ENCODE assay signal across 9 cellular contexts in genomic region chr1:235069577-235070563, GRCh38. TPM values are rescaled to one million over a fixed set of nuclear protein-coding genes. Genes with fewer than 3 reads are reported as not detected.
A peak's percentile ranks its signal among the peaks of the same experiment; 100 is the strongest.
DNase-seq lines count a peak whose midpoint lies in the region; ATAC-seq and TF ChIP-seq lines count a peak whose summit lies in the region.
"Had no signal": no experiment of that assay in that cellular context is flagged by ENCODE, and none has a peak within 500 bp of the region (broad histone marks: within the 10 kb centered on the region; RNA-seq: fewer than 3 reads in every experiment).

No MANE protein-coding gene starts in this region.

- ATAC-seq in stimulated activated naive CD8-positive, alpha-beta T cell treated with anti-CD3 and anti-CD28 coated beads, Interleukin-15, Interleukin-2, amounts not matched to agents 100 U/mL and 50 U/mL, for 24 hours: no peak

- peak overlapping the region; percentile 29 for H2BK15ac ChIP-seq in mesenchymal stem cell (ENCODE audit: low read depth, poor library complexity, severe bottlenecking)

- H3K4me1 ChIP-seq in breast epithelium (peaks cover 20 to 32% of the 10 kb centered on the region in 2 donors), mesenchymal stem cell (ENCODE audit: control insufficient read depth, insufficient read depth, low read depth, low read length) (peaks cover 31% of the 10 kb centered on the region)

- intact Hi-C loops in breast epithelium (cut with DNase I; ENCODE audit: low total_unique reads): loop anchor here (5.0 kb wide), 1 partner anchor 93 kb away; no protein-coding TSS in a partner anchor

- TF ChIP-seq CTCF in AG10803 (conservative IDR thresholded peaks at IDR 0.05; ENCODE audit: low read length) (no peak), breast epithelium (IDR thresholded peaks at IDR 0.05) (no peak)

- H3K23ac ChIP-seq in mesenchymal stem cell (ENCODE audit: low read length in 2 of 2): no peak overlapping the region

- peak overlapping the region in 1 of 2 experiments; percentile 66 for H2BK12ac ChIP-seq in mesenchymal stem cell (ENCODE audit: low read length in 2 of 2)

- H3K36me3 ChIP-seq in breast epithelium (no peaks in the 10 kb centered on the region), mesenchymal stem cell (ENCODE audit: control insufficient read depth in 1 of 2, insufficient read depth in 2 of 2, low read depth in 1 of 2, low read length in 2 of 2) (no peaks in the 10 kb centered on the region)

- H4K8ac ChIP-seq in mesenchymal stem cell (ENCODE audit: low read length): peak overlapping the region; percentile 59

- TF ChIP-seq POLR2A in breast epithelium (IDR thresholded peaks at IDR 0.05): no peak

- H3K27ac ChIP-seq in breast epithelium (peak overlapping the region; percentile 96 to 98), mesenchymal stem cell (ENCODE audit: low read length, poor library complexity, severe bottlenecking) (no peak overlapping the region)

- peak overlapping the region; percentile 55 for H3K9ac ChIP-seq in mesenchymal stem cell (ENCODE audit: low read length)

- peak overlapping the region in 1 of 2 experiments; percentile 54 for H3K18ac ChIP-seq in mesenchymal stem cell (ENCODE audit: low read depth in 1 of 2, low read length in 2 of 2)

- no peak overlapping the region for H2BK5ac ChIP-seq in mesenchymal stem cell (ENCODE audit: low read depth, low read length, poor library complexity, severe bottlenecking)

- H2AK5ac ChIP-seq in mesenchymal stem cell (ENCODE audit: low read length, severe bottlenecking): no peak overlapping the region

- H3K9me3 ChIP-seq in breast epithelium (no peaks in the 10 kb centered on the region), mesenchymal stem cell (ENCODE audit: control insufficient read depth, low read length) (no peaks in the 10 kb centered on the region)

- H3K27me3 ChIP-seq in breast epithelium: no peaks in the 10 kb centered on the region
- no peaks in the 10 kb centered on the region for H3K27me3 ChIP-seq in mesenchymal stem cell (ENCODE audit: control insufficient read depth in 1 of 2, insufficient read depth in 1 of 2, low read length in 2 of 2)

- peak overlapping the region; percentile 58 for H4K91ac ChIP-seq in mesenchymal stem cell (ENCODE audit: low read length)

- 72% methylated on average over 34 of the region's 34 CpGs for WGBS in mesenchymal stem cell

- H2BK120ac ChIP-seq in mesenchymal stem cell (ENCODE audit: low read depth, low read length): no peak overlapping the region

- H3K4me2 ChIP-seq in mesenchymal stem cell (ENCODE audit: low read length, poor library complexity, severe bottlenecking): no peak overlapping the region

- no peaks in the 10 kb centered on the region for H3K79me1 ChIP-seq in mesenchymal stem cell (replicated peaks; ENCODE audit: low read length, poor library complexity, severe bottlenecking)

- H3K4me3 ChIP-seq in AG10803 (ENCODE audit: low read length) (no peak overlapping the region), breast epithelium (no peak overlapping the region), mesenchymal stem cell (ENCODE audit: insufficient read depth in 1 of 2, low read depth in 1 of 2, low read length in 2 of 2) (no peak overlapping the region)

- peak overlapping the region in 1 of 2 experiments; percentile 15 for H3K4ac ChIP-seq in mesenchymal stem cell (ENCODE audit: low read depth in 1 of 2, low read length in 2 of 2)

- DNase-seq in AG10803 (ENCODE audit: low read depth): peak; percentile 96
- peak; percentile 95 for DNase-seq in NCI-H2029 (lab: John Stamatoyannopoulos, UW)
- DNase-seq in breast epithelium (ENCODE audit: low spot score in 2 of 2): peak; percentile 83 to 95
- peak; percentile 87 for DNase-seq in mesenchymal stem cell
- no peak for DNase-seq in stimulated activated naive CD8-positive, alpha-beta T cell treated with anti-CD3 and anti-CD28 coated beads, Interleukin-15, Interleukin-2, amounts not matched to agents 100 U/mL and 50 U/mL, for 24 hours
- no peak for DNase-seq in COLO829 (ENCODE audit: low spot score)
- DNase-seq in activated gamma-delta T cell treated with Interleukin-2 at 50 U/mL for 16 hours: no peak
- DNase-seq in UCSD-AML1 (lab: John Stamatoyannopoulos, UW; ENCODE audit: unreplicated experiment): no peak
- DNase-seq: activated naive CD8-positive, alpha-beta T cell treated with anti-CD3 and anti-CD28 coated beads, Interleukin-2, amount 10 ng/mL, durations not matched to agents 7 days and 5 days had no signal

- H2AFZ ChIP-seq in mesenchymal stem cell (ENCODE audit: low read depth, low read length): no peak overlapping the region

- H3K14ac ChIP-seq in mesenchymal stem cell (ENCODE audit: low read length in 2 of 2): peak overlapping the region in 1 of 2 experiments; percentile 29

RNA-seq across cellular contexts. Expression of gene TOMM20, which starts 58.8 kb away (rescaled TPM):
- total RNA-seq in breast epithelium: 100 to 1,000 TPM; 112 to 153 (median 112) TPM
- polyA plus RNA-seq in mesenchymal stem cell (2013, experiment 1 of 2): 99.5 TPM
- 104 TPM for polyA plus RNA-seq in mesenchymal stem cell (2013, experiment 2 of 2)

Comparison
In these comparisons a context has a peak if more than half of its experiments do, and no peak if none do; other contexts are left out.
1. DNase-seq: peak in AG10803 (single experiment), NCI-H2029 (single experiment), breast epithelium (2 of 2) and mesenchymal stem cell (single experiment); none in stimulated activated naive CD8-positive, alpha-beta T cell treated with anti-CD3 and anti-CD28 coated beads, Interleukin-15, Interleukin-2, amounts not matched to agents 100 U/mL and 50 U/mL, for 24 hours (single experiment), COLO829 (single experiment), activated gamma-delta T cell treated with Interleukin-2 at 50 U/mL for 16 hours (single experiment) and UCSD-AML1 (single experiment).